9 cellular contexts compared by ENCODE assay signal in genomic region chr1:10965621-10966226, GRCh38. TPM values are rescaled to one million over a fixed set of nuclear protein-coding genes. Genes with fewer than 3 reads are reported as not detected.
A peak's percentile ranks its signal among the peaks of the same experiment; 100 is the strongest.
DNase-seq lines count a peak whose midpoint lies in the region; ATAC-seq lines count a peak whose summit lies in the region.
"Had no signal": no experiment of that assay in that cellular context is flagged by ENCODE, and none has a peak within 500 bp of the region (broad histone marks: within the 10 kb centered on the region; RNA-seq: fewer than 3 reads in every experiment).

No MANE protein-coding gene starts in this region.

- H3K4me1 Mint-ChIP-seq in immature natural killer cell = peaks cover 20 to 27% of the 10 kb centered on the region in 2 donors

- peaks cover 3 to 18% (median 5%) of the 10 kb centered on the region in 3 donors for H3K27me3 Mint-ChIP-seq in immature natural killer cell (ENCODE audit: low read depth in 3 of 3)

- DNase-seq in SIG-M5 (lab: John Stamatoyannopoulos, UW) (peak; percentile 18), immature natural killer cell (peak; percentile 42 to 43 (median 43)), HAP-1 (ENCODE audit: low spot score in 2 of 2) (no peak), HuH-7.5 (ENCODE audit: low spot score) (no peak)

- no peaks in the 10 kb centered on the region for H3K9me3 ChIP-seq in BLaER1 treated with 17β-estradiol and CSF1 and Interleukin-3, amounts not matched to agents 10 nM and 100 nM (replicated peaks in 1 of 11)
- no peaks in the 10 kb centered on the region for H3K9me3 ChIP-seq in HAP-1

- ATAC-seq in GM21390 (IDR thresholded peaks at IDR 0.05; ENCODE audit: unreplicated experiment) (peak; percentile 44), GM18517 (IDR thresholded peaks at IDR 0.05; ENCODE audit: unreplicated experiment) (no peak), GM18861 (IDR thresholded peaks at IDR 0.05; ENCODE audit: unreplicated experiment) (no peak)

- peaks cover 0 to 13% (median 0%) of the 10 kb centered on the region in 11 experiments; a peak in 1 of 22 replicates for H4K20me1 ChIP-seq in BLaER1 treated with 17β-estradiol and CSF1 and Interleukin-3, amounts not matched to agents 10 nM and 100 nM

- no peaks in the 10 kb centered on the region for H3K36me3 Mint-ChIP-seq in immature natural killer cell

- H3K27ac Mint-ChIP-seq in immature natural killer cell = peak overlapping the region in 5 of 6 donors; percentile 30 to 96 (median 84)

- H3K4me3 Mint-ChIP-seq in immature natural killer cell = peak overlapping the region; percentile 60 to 85 (median 78)

- no peaks in the 10 kb centered on the region for H3K9me3 Mint-ChIP-seq in immature natural killer cell
- H3K9me3 Mint-ChIP-seq: T-helper 1 cell treated with Interleukin-12 subunit alpha and Interleukin-12 subunit beta and Interleukin-4 antibody, amounts not matched to agents 30 μg/mL and 1 μg/mL, for 36 hours had no signal

- peaks cover 64 to 90% (median 75%) of the 10 kb centered on the region in 10 experiments for H3K4me1 ChIP-seq in BLaER1 treated with 17β-estradiol and CSF1 and Interleukin-3, amounts not matched to agents 10 nM and 100 nM
- H3K4me1 ChIP-seq in HAP-1 = peaks cover 2% of the 10 kb centered on the region

- no peaks in the 10 kb centered on the region for H3K36me3 ChIP-seq in BLaER1 treated with 17β-estradiol and CSF1 and Interleukin-3, amounts not matched to agents 10 nM and 100 nM
- H3K36me3 ChIP-seq in HAP-1 (replicated peaks) = no peaks in the 10 kb centered on the region

- peak overlapping the region in 5 of 10 experiments; percentile 18 to 43 (median 33); a peak in 7 of 20 replicates for H3K4me3 ChIP-seq in BLaER1 treated with 17β-estradiol and CSF1 and Interleukin-3, amounts not matched to agents 10 nM and 100 nM
- H3K4me3 ChIP-seq in HAP-1 = no peak overlapping the region

- in situ Hi-C loops in HAP-1 (cut with MboI; ENCODE audit: low sequenced_read_pairs) = no loop called here

- H3K27ac ChIP-seq in BLaER1 treated with 17β-estradiol and CSF1 and Interleukin-3, amounts not matched to agents 10 nM and 100 nM = peak overlapping the region; percentile 17 to 80 (median 68); a peak in 19 of 22 replicates

- H3K9ac ChIP-seq in BLaER1 treated with 17β-estradiol and CSF1 and Interleukin-3, amounts not matched to agents 10 nM and 100 nM = peak overlapping the region in 10 of 11 experiments; percentile 1 to 70 (median 58); a peak in 15 of 22 replicates

- no peaks in the 10 kb centered on the region for H3K27me3 ChIP-seq in BLaER1 treated with 17β-estradiol and CSF1 and Interleukin-3, amounts not matched to agents 10 nM and 100 nM
- H3K27me3 ChIP-seq in HAP-1 (ENCODE audit: low read depth) = no peaks in the 10 kb centered on the region

- peak overlapping the region; percentile 63 to 97 (median 83) for H3K4me2 ChIP-seq in BLaER1 treated with 17β-estradiol and CSF1 and Interleukin-3, amounts not matched to agents 10 nM and 100 nM

RNA-seq across cellular contexts. Expression of gene TARDBP, which starts 46.7 kb away (rescaled TPM):
- polyA plus RNA-seq in immature natural killer cell = 10 to 100 TPM; 43.1 to 80.9 (median 49.2) TPM

Comparison
In these comparisons a context has a peak if more than half of its experiments do, and no peak if none do; other contexts are left out.
1. DNase-seq: peak in SIG-M5 (single experiment) and immature natural killer cell (3 of 3); none in HAP-1 (0 of 2) and HuH-7.5 (single experiment).